In the genomic region with DNA sequence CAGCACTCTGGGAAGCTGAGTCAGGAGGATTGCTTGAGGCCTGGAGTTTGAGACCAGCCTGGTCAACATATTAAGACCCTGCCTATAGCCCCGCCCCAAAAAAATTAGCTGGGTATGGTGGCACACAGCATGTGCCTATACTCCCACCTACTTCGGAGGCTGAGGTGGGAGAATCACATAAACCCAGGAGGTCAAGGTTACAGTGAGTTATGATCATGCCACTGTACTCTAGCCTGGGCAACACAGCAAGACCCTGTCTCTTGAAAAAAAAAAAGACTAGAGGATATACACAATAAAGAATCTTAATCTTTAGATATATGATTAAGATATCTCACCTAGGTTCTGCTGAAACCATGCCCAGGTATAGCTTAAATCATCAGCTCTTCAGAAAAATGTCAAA, we compare ENCODE assay signal across 27 cellular contexts.
"Had no signal": no experiment of that assay in that cellular context is flagged by ENCODE, and none has a peak within 500 bp of the region (broad histone marks: within the 10 kb centered on the region; RNA-seq: fewer than 3 reads in every experiment).

No MANE protein-coding gene starts in this region.

- H3K4me3 Mint-ChIP-seq: dendritic cell treated with granulocyte-macrophage colony-stimulating factor and Interleukin-4, amounts not matched to agents 40 ng/mL and 50 ng/mL, for 4 days; effector memory CD8-positive, alpha-beta T cell; endodermal cell had no signal

- FAIRE-seq: endometrium, endothelial cell of umbilical vein had no signal

- H3K27me3 Mint-ChIP-seq: dendritic cell treated with granulocyte-macrophage colony-stimulating factor and Interleukin-4, amounts not matched to agents 40 ng/mL and 50 ng/mL, for 4 days had no signal

- H3K4me1 ChIP-seq: colonic mucosa, foreskin keratinocyte had no signal

- H3K9me3 Mint-ChIP-seq: dendritic cell treated with granulocyte-macrophage colony-stimulating factor and Interleukin-4, amounts not matched to agents 40 ng/mL and 50 ng/mL, for 4 days; effector memory CD8-positive, alpha-beta T cell; endodermal cell had no signal

- DNase-seq: colonic mucosa; cortex of kidney; dermis blood vessel endothelial cell; dorsolateral prefrontal cortex; effector CD4-positive, alpha-beta T cell; effector CD8-positive, alpha-beta T cell; effector memory CD4-positive, alpha-beta T cell; effector memory CD8-positive, alpha-beta T cell; endodermal cell; erythroblast; esophagus squamous epithelium; foreskin fibroblast; foreskin keratinocyte; foreskin melanocyte; gastrocnemius medialis; glutamatergic neuron; head of caudate nucleus; heart left ventricle; heart right ventricle had no signal

- H3K27ac ChIP-seq: colonic mucosa, coronary artery, dorsolateral prefrontal cortex, epithelial cell of prostate, esophagus muscularis mucosa, esophagus squamous epithelium, foreskin keratinocyte, gastroesophageal sphincter, heart left ventricle, heart right ventricle had no signal

- H3K27ac Mint-ChIP-seq: dendritic cell treated with granulocyte-macrophage colony-stimulating factor and Interleukin-4, amounts not matched to agents 40 ng/mL and 50 ng/mL, for 4 days; effector memory CD8-positive, alpha-beta T cell; endodermal cell had no signal

- H3K9me3 ChIP-seq: colonic mucosa, esophagus muscularis mucosa, esophagus squamous epithelium, gastrocnemius medialis, gastroesophageal sphincter, heart left ventricle, heart right ventricle had no signal

- H3K27me3 ChIP-seq: colonic mucosa, dorsolateral prefrontal cortex, esophagus muscularis mucosa, esophagus squamous epithelium, foreskin keratinocyte, gastrocnemius medialis, gastroesophageal sphincter, heart left ventricle, heart right ventricle had no signal

- H3K36me3 ChIP-seq: colonic mucosa, esophagus muscularis mucosa, esophagus squamous epithelium, gastrocnemius medialis, gastroesophageal sphincter, heart left ventricle, heart right ventricle had no signal

- ATAC-seq: effector memory CD8-positive, alpha-beta T cell; esophagus mucosa; foreskin keratinocyte; gastrocnemius medialis; gastroesophageal sphincter; heart left ventricle; heart right ventricle had no signal

- H3K4me3 ChIP-seq: colonic mucosa, coronary artery, dorsolateral prefrontal cortex, esophagus muscularis mucosa, esophagus squamous epithelium, gastrocnemius medialis, gastroesophageal sphincter, heart left ventricle, heart right ventricle had no signal
